In genomic region chr19:39335168-39335567, GRCh38 we compare ENCODE assay signal across 1 cellular context.
TF ChIP-seq lines count a peak whose summit lies in the region.

No MANE protein-coding gene starts in this region.

TF ChIP-seq in GM12878, 131 proteins besides CTCF, POLR2A, EP300 and RAD21:
- TF ChIP-seq YY1 (IDR thresholded peaks at IDR 0.05; ENCODE audit: low read depth, low read length) (0 out of 2 replicates have a peak, but pooled peaks have one; percentile 35), PKNOX1 (IDR thresholded peaks at IDR 0.05) (peak; percentile 83), ZNF687 (IDR thresholded peaks at IDR 0.05) (no peak), IKZF2 (IDR thresholded peaks at IDR 0.05) (no peak), E2F4 (IDR thresholded peaks at IDR 0.05; ENCODE audit: low read depth, low read length) (no peak), PBX3 (IDR thresholded peaks at IDR 0.05; ENCODE audit: insufficient replicate concordance, low read depth, low read length) (peak; percentile 65), NKRF (conservative IDR thresholded peaks at IDR 0.05) (0 out of 2 replicates have a peak, but pooled peaks have one; percentile 29)
